In genomic region chrX:57573754-57574153, GRCh38 we compare ENCODE assay signal across 8 cellular contexts. TPM values are rescaled to one million over a fixed set of nuclear protein-coding genes. Genes with fewer than 3 reads are reported as not detected.
DNase-seq lines count a peak whose midpoint lies in the region; ATAC-seq, FAIRE-seq and TF ChIP-seq lines count a peak whose summit lies in the region.

No MANE protein-coding gene starts in this region.

- FAIRE-seq in A549 (lab: Jason Lieb, UNC) = no peak

- H3K4me2 ChIP-seq in A549 = no peak overlapping the region

- no peak for TF ChIP-seq POLR2A in A549 (IDR thresholded peaks at IDR 0.05; ENCODE audit: low read length)

- H3K27ac Mint-ChIP-seq in effector memory CD8-positive, alpha-beta T cell = no peak overlapping the region

- H3K4me1 ChIP-seq in A549 = no peaks in the 10 kb centered on the region

- no peak overlapping the region for H3K4me3 Mint-ChIP-seq in effector memory CD8-positive, alpha-beta T cell

- TF ChIP-seq CTCF in A549 (IDR thresholded peaks at IDR 0.05) (peak; percentile 44), GM12864 (IDR thresholded peaks at IDR 0.05; ENCODE audit: low read depth, low read length, missing control alignments) (peak; percentile 30)

- no peaks in the 10 kb centered on the region for H3K9me3 ChIP-seq in A549

- POLR2A ChIA-PET in A549 (lab: Yijun Ruan, JAX) = no interaction called here

- H3K4me3 ChIP-seq in A549 (no peak overlapping the region), GM12864 (ENCODE audit: low read depth, low read length) (no peak overlapping the region)

- H3K4me1 Mint-ChIP-seq in effector memory CD8-positive, alpha-beta T cell (ENCODE audit: low read depth in 2 of 2) = peaks cover 0 to 3% of the 10 kb centered on the region in 2 donors

- peak; percentile 53 to 59 for TF ChIP-seq RAD21 in A549 (conservative IDR thresholded peaks at IDR 0.05 in 1 of 2, IDR thresholded peaks at IDR 0.05 in 1 of 2)

- no peaks in the 10 kb centered on the region for H3K9me3 Mint-ChIP-seq in effector memory CD8-positive, alpha-beta T cell

- no peak for TF ChIP-seq EP300 in A549 (IDR thresholded peaks at IDR 0.05)

- no peaks in the 10 kb centered on the region for H3K27me3 Mint-ChIP-seq in effector memory CD8-positive, alpha-beta T cell

- CTCF ChIA-PET in A549 (lab: Yijun Ruan, JAX) = interaction anchor here (0.7 to 1.0 kb wide), 5 partner anchors 53 to 345 kb away, joined by 3 to 4 read pairs (median 3); no protein-coding TSS in a partner anchor

- 6% methylated on average over 2 of the region's 2 CpGs for WGBS in A549 (ENCODE audit: missing lambda C conversion rate)

- no peaks in the 10 kb centered on the region for H3K36me3 Mint-ChIP-seq in effector memory CD8-positive, alpha-beta T cell (ENCODE audit: insufficient read depth)

- DNase-seq in A549 (ENCODE audit: low read depth in 1 of 2, low spot score in 1 of 2) (no peak), GM12864 (ENCODE audit: low read depth) (no peak), NCI-H748 (lab: John Stamatoyannopoulos, UW; ENCODE audit: unreplicated experiment) (peak; percentile 39), germinal center (ENCODE audit: low spot score) (no peak), activated gamma-delta T cell (lab: John Stamatoyannopoulos, UW) (no peak), SW 1271 (lab: John Stamatoyannopoulos, UW) (no peak), T1000 (lab: John Stamatoyannopoulos, UW) (no peak)
- peak; percentile 1 to 7 (median 4) for DNase-seq in effector memory CD8-positive, alpha-beta T cell

- peak; percentile 47 to 74; a peak in 3 of 6 replicates for ATAC-seq in A549
- no peak for ATAC-seq in effector memory CD8-positive, alpha-beta T cell (replicated peaks)

- no peak overlapping the region for H3K27ac ChIP-seq in A549

TF ChIP-seq in A549, 52 proteins besides CTCF, POLR2A, EP300 and RAD21:
- TF ChIP-seq SMC3 (IDR thresholded peaks at IDR 0.05) = peak; percentile 44
- TF ChIP-seq FOXS1 (CRISPR knock-in tag; IDR thresholded peaks at IDR 0.05) = no peak

RNA-seq across cellular contexts. Expression of gene ZXDB, which starts 18.1 kb away (rescaled TPM):
- polyA plus RNA-seq in A549 (2011; rRNA removed) = 12.0 and 14.4 TPM in 2 replicates
- polyA plus RNA-seq in A549 (2012; cell fraction: cytosol; rRNA removed) = 2.5 and 3.4 TPM in 2 replicates
- 2.6 and 2.7 TPM in 2 replicates for polyA plus RNA-seq in A549 (2012; cell fraction: nucleus; rRNA removed)
- 4.8 to 6.4 TPM (median 5.5 TPM) in 3 replicates for polyA plus RNA-seq in A549 (2017; fragmentation: RNase III; extraction: RNeasy Plus Mini Kit Qiagen cat#74134 plus additional on column Dnase treatment)
- 26.5 and 28.8 TPM in 2 replicates for polyA minus RNA-seq in A549 (2011; rRNA and poly(A)+ RNA removed)

Comparison
In these comparisons a context has a peak if more than half of its experiments do, and no peak if none do; other contexts are left out.
1. DNase-seq: peak in NCI-H748 (single experiment) and effector memory CD8-positive, alpha-beta T cell (3 of 3); none in A549 (0 of 2), GM12864 (single experiment), germinal center (single experiment), activated gamma-delta T cell (single experiment), SW 1271 (0 of 2) and T1000 (single experiment).